Comparison of ENCODE assay signal across 1 cellular context in the genomic region with DNA sequence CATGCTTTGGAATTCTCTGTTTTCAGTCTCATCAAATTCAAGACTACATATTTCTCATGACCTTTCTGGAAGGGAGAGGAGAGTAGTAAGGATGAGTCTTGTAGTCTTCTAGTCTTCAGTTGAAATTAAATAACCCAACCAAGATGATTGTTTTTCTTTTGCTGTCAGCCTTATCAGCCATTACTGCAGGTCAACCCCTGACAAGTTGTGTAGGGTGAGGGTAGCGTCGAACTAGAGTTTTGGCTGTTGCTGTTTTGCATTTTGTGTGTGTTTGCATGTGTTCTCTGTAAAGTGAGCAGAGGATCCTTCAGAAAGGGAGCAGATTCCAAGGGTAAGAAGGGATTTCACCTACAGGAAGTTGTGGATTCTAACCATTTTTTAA.
TF ChIP-seq lines count a peak whose summit lies in the region.

No MANE protein-coding gene starts in this region.

TF ChIP-seq in IMR-90, 13 proteins besides CTCF, POLR2A, EP300 and RAD21 (continued from another document):
- TF ChIP-seq CHD1 (IDR thresholded peaks at IDR 0.05; ENCODE audit: low read depth, low read length) (no peak), MAZ (IDR thresholded peaks at IDR 0.05; ENCODE audit: borderline replicate concordance, low read depth, low read length) (no peak), MXI1 (IDR thresholded peaks at IDR 0.05; ENCODE audit: borderline replicate concordance, low read depth, low read length) (no peak), BHLHE40 (IDR thresholded peaks at IDR 0.05; ENCODE audit: low read depth, low read length) (no peak), RFX5 (IDR thresholded peaks at IDR 0.05; ENCODE audit: low read depth, low read length) (no peak), MAFK (IDR thresholded peaks at IDR 0.05; ENCODE audit: low read depth, low read length) (no peak), NFE2L2 (IDR thresholded peaks at IDR 0.05; ENCODE audit: low read depth, low read length) (no peak)
- TF ChIP-seq, protein P1, sequence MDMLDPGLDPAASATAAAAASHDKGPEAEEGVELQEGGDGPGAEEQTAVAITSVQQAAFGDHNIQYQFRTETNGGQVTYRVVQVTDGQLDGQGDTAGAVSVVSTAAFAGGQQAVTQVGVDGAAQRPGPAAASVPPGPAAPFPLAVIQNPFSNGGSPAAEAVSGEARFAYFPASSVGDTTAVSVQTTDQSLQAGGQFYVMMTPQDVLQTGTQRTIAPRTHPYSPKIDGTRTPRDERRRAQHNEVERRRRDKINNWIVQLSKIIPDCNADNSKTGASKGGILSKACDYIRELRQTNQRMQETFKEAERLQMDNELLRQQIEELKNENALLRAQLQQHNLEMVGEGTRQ (IDR thresholded peaks at IDR 0.05; ENCODE audit: low read depth, low read length), result no peak
- TF ChIP-seq, protein P2, sequence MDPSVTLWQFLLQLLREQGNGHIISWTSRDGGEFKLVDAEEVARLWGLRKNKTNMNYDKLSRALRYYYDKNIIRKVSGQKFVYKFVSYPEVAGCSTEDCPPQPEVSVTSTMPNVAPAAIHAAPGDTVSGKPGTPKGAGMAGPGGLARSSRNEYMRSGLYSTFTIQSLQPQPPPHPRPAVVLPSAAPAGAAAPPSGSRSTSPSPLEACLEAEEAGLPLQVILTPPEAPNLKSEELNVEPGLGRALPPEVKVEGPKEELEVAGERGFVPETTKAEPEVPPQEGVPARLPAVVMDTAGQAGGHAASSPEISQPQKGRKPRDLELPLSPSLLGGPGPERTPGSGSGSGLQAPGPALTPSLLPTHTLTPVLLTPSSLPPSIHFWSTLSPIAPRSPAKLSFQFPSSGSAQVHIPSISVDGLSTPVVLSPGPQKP (IDR thresholded peaks at IDR 0.05; ENCODE audit: borderline replicate concordance, low read depth, low read length), result no peak
